Comparison of ENCODE assay signal across 8 cellular contexts in the genomic region with DNA sequence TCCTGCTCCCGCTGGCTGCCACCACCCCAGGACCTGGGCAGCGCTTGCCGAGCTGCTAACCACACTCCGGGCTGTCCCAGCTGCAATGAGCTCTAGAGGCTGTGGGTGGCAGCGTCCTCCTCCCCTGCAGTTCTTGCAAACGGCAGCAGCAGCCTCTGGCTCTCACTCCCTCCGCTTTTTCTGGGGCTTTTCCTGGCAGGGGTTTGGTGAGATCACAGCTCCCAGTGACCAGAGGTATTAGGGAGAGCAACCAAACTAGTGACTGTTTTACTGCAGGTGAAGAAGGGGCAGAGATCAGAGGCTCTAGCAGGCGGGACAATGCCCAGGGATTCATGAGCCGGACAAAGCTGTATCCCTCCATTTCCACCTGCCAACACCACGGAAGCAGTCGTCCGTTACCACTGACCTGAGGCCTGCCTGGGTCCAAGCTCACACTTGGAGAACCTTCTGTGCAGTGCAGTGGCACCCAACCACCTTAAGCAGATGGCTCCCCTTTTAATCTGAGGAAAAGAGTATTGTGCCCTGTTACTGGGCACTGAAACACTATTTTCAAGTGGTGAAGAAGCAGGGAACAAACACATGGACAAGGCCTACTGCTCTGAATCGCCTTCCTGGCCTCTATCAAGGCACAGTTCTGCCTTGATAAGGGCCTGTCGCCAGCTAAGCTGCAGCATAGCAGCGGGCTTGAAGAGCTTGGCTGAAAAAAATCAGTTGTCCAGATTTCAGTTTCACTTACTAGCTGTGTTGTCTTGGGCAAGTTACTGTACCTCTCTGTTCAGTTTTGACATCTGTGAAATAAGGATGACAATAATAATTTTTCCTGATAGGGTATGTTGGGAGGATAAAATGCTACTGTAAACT. TPM values are rescaled to one million over a fixed set of nuclear protein-coding genes. Genes with fewer than 3 reads are reported as not detected.
DNase-seq lines count a peak whose midpoint lies in the region; ATAC-seq and TF ChIP-seq lines count a peak whose summit lies in the region.

A gene (minus strand): TSS at position 87 of the 861 bp plus-strand sequence. CDS start 95 bp downstream, outside the sequence.

- 0 out of 2 replicates have a peak within 1 kb of the TSS, but pooled peaks have one; percentile 20 for H3K4me3 ChIP-seq in HUES48 (ENCODE audit: low read depth, low read length)
- no peak within 1 kb of the TSS for H3K4me3 ChIP-seq in fibroblast of the aortic adventitia (ENCODE audit: low read depth, low read length)

- 0 out of 2 replicates have a peak, but pooled peaks cover 5% of the 10 kb centered on the region for H3K4me1 ChIP-seq in HUES48 (ENCODE audit: control insufficient read depth, insufficient read depth, low read length)

- H3K4me3 Mint-ChIP-seq in Calu3 (ENCODE audit: low read depth, unreplicated experiment) (peak within 1 kb of the TSS; percentile 78), nephron progenitor cell (no peak within 1 kb of the TSS)

- H3K9ac ChIP-seq in HUES48 (ENCODE audit: low read depth, low read length), result no peak within 1 kb of the TSS

- H3K27me3 Mint-ChIP-seq in Calu3 (ENCODE audit: unreplicated experiment), result no peaks in the 10 kb centered on the region
- peaks cover 62% of the 10 kb centered on the region for H3K27me3 Mint-ChIP-seq in nephron progenitor cell (ENCODE audit: low read depth, poor library complexity)

- ATAC-seq in GM21360 (IDR thresholded peaks at IDR 0.05; ENCODE audit: unreplicated experiment), result peak; percentile 91
- peak; percentile 92 for ATAC-seq in stimulated activated naive CD8-positive, alpha-beta T cell treated with anti-CD3 and anti-CD28 coated beads, Interleukin-15, Interleukin-2, amounts not matched to agents 100 U/mL and 50 U/mL, for 24 hours

- TF ChIP-seq CTCF in Calu3 (IDR thresholded peaks at IDR 0.05; ENCODE audit: unreplicated experiment) (peak; percentile 51), fibroblast of the aortic adventitia (IDR thresholded peaks at IDR 0.05; ENCODE audit: insufficient read depth, low read length) (peak; percentile 63), nephron progenitor cell (IDR thresholded peaks at IDR 0.05) (peak; percentile 32)

- peaks cover 35% of the 10 kb centered on the region for H3K4me1 Mint-ChIP-seq in Calu3 (ENCODE audit: low read depth, unreplicated experiment)
- peaks cover 5% of the 10 kb centered on the region for H3K4me1 Mint-ChIP-seq in nephron progenitor cell

- H3K9me3 ChIP-seq in HUES48 (ENCODE audit: control insufficient read depth, insufficient read depth, low read length), result no peaks in the 10 kb centered on the region

- DNase-seq in Calu3 (peak; percentile 91), RKO (ENCODE audit: low spot score) (peak; percentile 62), fibroblast of the aortic adventitia (ENCODE audit: low read depth) (peak; percentile 48), nephron progenitor cell (peak; percentile 71)
- DNase-seq in activated T-helper 1 cell treated with anti-CD3 and anti-CD28 coated beads, Interleukin-2, amount 50 U/mL, for 16 hours (ENCODE audit: low read depth in 1 of 2, low spot score in 1 of 2), result peak; percentile 45 to 50
- peak; percentile 82 for DNase-seq in stimulated activated naive CD8-positive, alpha-beta T cell treated with anti-CD3 and anti-CD28 coated beads, Interleukin-15, Interleukin-2, amounts not matched to agents 100 U/mL and 50 U/mL, for 24 hours

- peak within 1 kb of the TSS; percentile 83 for H3K27ac Mint-ChIP-seq in Calu3 (ENCODE audit: unreplicated experiment)
- H3K27ac Mint-ChIP-seq in nephron progenitor cell, result no peak within 1 kb of the TSS

- H3K9me3 Mint-ChIP-seq in Calu3 (ENCODE audit: low read depth, unreplicated experiment), result no peaks in the 10 kb centered on the region
- H3K9me3 Mint-ChIP-seq in nephron progenitor cell, result no peaks in the 10 kb centered on the region

- no TSS peak for BruUV-seq in Calu3 (replicated peaks; lab: Mats Ljungman, UMichigan)

- H3K27me3 ChIP-seq in HUES48 (ENCODE audit: control insufficient read depth, insufficient read depth, low read length), result peaks cover 10% of the 10 kb centered on the region; the same call in 1 of the 2 replicates

- intact Hi-C loops in Calu3 (cut with micrococcal nuclease; ENCODE audit: unreplicated experiment), result loop anchor here (1.0 to 2.0 kb wide), 2 partner anchors 36 to 126 kb away; no protein-coding TSS in a partner anchor

- no peaks in the 10 kb centered on the region for H3K36me3 ChIP-seq in HUES48 (ENCODE audit: control insufficient read depth, insufficient read depth, low read length)

- H3K27ac ChIP-seq in HUES48 (ENCODE audit: low read depth, low read length), result no peak within 1 kb of the TSS

- CTCF ChIA-PET in Calu3 (lab: Charles Lee), result interaction anchor here (0.8 to 2.0 kb wide), 14 partner anchors 8 to 223 kb away, joined by 3 to 20 read pairs (median 6); a partner anchor contains a TSS

- H3K36me3 Mint-ChIP-seq in Calu3 (ENCODE audit: insufficient read depth, unreplicated experiment) (peaks cover 8% of the 10 kb centered on the region), nephron progenitor cell (ENCODE audit: low read depth) (no peaks in the 10 kb centered on the region)

RNA-seq across cellular contexts. Expression of the gene that starts here (rescaled TPM):
- total RNA-seq in Calu3 (2022) (8.1 and 16.2 TPM in 2 replicates), fibroblast of the aortic adventitia (ENCODE audit: low replicate concordance) (0.16 TPM in 1 of 2 replicates, not detected in the other)

Comparison
In these comparisons a context has a peak if more than half of its experiments do, and no peak if none do; other contexts are left out.
1. Peak in DNase-seq in fibroblast of the aortic adventitia; RNA of the gene not detected or under 1 TPM.